In genomic region chr11:7571640-7572000, GRCh38 we compare ENCODE assay signal across 8 cellular contexts. TPM values are rescaled to one million over a fixed set of nuclear protein-coding genes. Genes with fewer than 3 reads are reported as not detected.
A peak's percentile ranks its signal among the peaks of the same experiment; 100 is the strongest.
DNase-seq lines count a peak whose midpoint lies in the region; ATAC-seq and TF ChIP-seq lines count a peak whose summit lies in the region.

No MANE protein-coding gene starts in this region.

- H3K4me3 ChIP-seq in breast epithelium = no peak overlapping the region

- intact Hi-C loops in breast epithelium (cut with DNase I; ENCODE audit: low total_unique reads) = no loop called here

- no peaks in the 10 kb centered on the region for H3K36me3 ChIP-seq in breast epithelium

- TF ChIP-seq POLR2A in breast epithelium (IDR thresholded peaks at IDR 0.05) = no peak

- peak overlapping the region; percentile 74 to 80 for H3K27ac ChIP-seq in breast epithelium

- no peak for ATAC-seq in HG02588 (IDR thresholded peaks at IDR 0.05; ENCODE audit: unreplicated experiment)

- peaks cover 13 to 21% of the 10 kb centered on the region in 2 donors for H3K4me1 ChIP-seq in breast epithelium

- DNase-seq in CD1c-positive myeloid dendritic cell (ENCODE audit: extremely low spot score) = peak; percentile 46
- peak; percentile 60 for DNase-seq in HCEC 1CT
- peak; percentile 44 for DNase-seq in NCI-H460 (ENCODE audit: extremely low read depth, low read depth)
- DNase-seq in breast epithelium (ENCODE audit: low spot score in 2 of 2) = peak; percentile 69 to 76
- peak; percentile 73 for DNase-seq in kidney tubule cell (ENCODE audit: low spot score)
- peak; percentile 93 for DNase-seq in superior temporal gyrus (ENCODE audit: extremely low spot score)
- no peak for DNase-seq in NK-92 (lab: John Stamatoyannopoulos, UW; ENCODE audit: unreplicated experiment)

- no peaks in the 10 kb centered on the region for H3K27me3 ChIP-seq in breast epithelium

- no peaks in the 10 kb centered on the region for H3K9me3 ChIP-seq in breast epithelium

- peak; percentile 85 to 98 (median 97) for TF ChIP-seq CTCF in breast epithelium (IDR thresholded peaks at IDR 0.05)

RNA-seq across cellular contexts. Expression of gene PPFIBP2, which starts 57.8 kb away (rescaled TPM):
- total RNA-seq in NCI-H460 (2014; rRNA removed; shearing (Covaris generic)) = 1.5 and 2.5 TPM in 2 replicates
- 1.2 and 12.8 TPM in 2 replicates for polyA plus RNA-seq in NCI-H460 (2014; cell fraction: nucleus; rRNA removed)
- 10 to 100 TPM; 32.3 to 56.1 (median 43.3) TPM for total RNA-seq in breast epithelium
